Comparison of ENCODE assay signal across 1 cellular context in the genomic region with DNA sequence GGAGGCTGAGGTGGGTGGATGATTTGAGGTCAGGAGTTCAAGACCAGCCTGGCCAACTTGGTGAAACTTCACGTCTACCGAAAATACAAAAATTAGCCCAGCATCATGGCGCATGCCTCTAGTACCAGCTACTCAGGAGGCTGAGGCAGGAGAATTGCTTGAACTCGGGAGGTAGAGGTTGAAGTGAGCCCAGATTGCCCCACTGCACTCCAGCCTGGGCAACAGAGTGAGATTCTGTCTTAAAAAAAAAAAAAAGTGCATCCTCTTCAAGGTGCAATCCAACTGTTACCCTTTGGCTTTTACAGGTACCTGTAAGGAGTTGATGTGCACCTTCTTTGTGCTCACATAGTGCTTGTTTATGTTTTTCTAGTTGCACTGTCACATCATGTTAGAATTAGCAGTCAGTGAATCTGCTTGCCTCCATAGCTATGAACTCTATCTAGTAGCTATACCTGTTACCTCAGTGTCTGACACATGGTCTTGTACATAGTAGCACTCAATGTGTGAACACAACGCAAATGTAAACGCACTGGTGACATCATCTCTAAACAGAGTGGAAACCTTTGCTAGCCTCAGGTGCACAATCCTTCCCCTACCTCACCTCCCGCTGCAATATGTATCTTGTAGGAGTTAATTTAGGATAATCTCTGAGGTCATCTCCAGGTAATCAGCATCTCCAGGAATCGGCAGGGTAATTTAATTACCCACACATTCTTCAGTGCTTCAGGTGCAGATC.
TF ChIP-seq lines count a peak whose summit lies in the region.

No MANE protein-coding gene starts in this region.

TF ChIP-seq in K562, 482 proteins besides CTCF, POLR2A, EP300 and RAD21 (continued from another document and continues in another):
- TF ChIP-seq, protein P1, sequence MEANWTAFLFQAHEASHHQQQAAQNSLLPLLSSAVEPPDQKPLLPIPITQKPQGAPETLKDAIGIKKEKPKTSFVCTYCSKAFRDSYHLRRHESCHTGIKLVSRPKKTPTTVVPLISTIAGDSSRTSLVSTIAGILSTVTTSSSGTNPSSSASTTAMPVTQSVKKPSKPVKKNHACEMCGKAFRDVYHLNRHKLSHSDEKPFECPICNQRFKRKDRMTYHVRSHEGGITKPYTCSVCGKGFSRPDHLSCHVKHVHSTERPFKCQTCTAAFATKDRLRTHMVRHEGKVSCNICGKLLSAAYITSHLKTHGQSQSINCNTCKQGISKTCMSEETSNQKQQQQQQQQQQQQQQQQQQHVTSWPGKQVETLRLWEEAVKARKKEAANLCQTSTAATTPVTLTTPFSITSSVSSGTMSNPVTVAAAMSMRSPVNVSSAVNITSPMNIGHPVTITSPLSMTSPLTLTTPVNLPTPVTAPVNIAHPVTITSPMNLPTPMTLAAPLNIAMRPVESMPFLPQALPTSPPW (CRISPR knock-in tag; IDR thresholded peaks at IDR 0.05), result no peak
- no peak for TF ChIP-seq KAT2B (IDR thresholded peaks at IDR 0.05; ENCODE audit: low read depth, low read length)
- TF ChIP-seq FOXK2 (conservative IDR thresholded peaks at IDR 0.05 in 1 of 2, IDR thresholded peaks at IDR 0.05 in 1 of 2; ENCODE audit: low read depth in 2 of 2), result 0 out of 4 replicates have a peak, but pooled peaks of 1 of the 2 experiments have one; percentile 29
- TF ChIP-seq, protein P2, sequence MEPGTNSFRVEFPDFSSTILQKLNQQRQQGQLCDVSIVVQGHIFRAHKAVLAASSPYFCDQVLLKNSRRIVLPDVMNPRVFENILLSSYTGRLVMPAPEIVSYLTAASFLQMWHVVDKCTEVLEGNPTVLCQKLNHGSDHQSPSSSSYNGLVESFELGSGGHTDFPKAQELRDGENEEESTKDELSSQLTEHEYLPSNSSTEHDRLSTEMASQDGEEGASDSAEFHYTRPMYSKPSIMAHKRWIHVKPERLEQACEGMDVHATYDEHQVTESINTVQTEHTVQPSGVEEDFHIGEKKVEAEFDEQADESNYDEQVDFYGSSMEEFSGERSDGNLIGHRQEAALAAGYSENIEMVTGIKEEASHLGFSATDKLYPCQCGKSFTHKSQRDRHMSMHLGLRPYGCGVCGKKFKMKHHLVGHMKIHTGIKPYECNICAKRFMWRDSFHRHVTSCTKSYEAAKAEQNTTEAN (CRISPR knock-in tag; IDR thresholded peaks at IDR 0.05), result no peak
- TF ChIP-seq MEIS2 (IDR thresholded peaks at IDR 0.05; ENCODE audit: partially characterized antibody), result no peak
- TF ChIP-seq, protein P3, sequence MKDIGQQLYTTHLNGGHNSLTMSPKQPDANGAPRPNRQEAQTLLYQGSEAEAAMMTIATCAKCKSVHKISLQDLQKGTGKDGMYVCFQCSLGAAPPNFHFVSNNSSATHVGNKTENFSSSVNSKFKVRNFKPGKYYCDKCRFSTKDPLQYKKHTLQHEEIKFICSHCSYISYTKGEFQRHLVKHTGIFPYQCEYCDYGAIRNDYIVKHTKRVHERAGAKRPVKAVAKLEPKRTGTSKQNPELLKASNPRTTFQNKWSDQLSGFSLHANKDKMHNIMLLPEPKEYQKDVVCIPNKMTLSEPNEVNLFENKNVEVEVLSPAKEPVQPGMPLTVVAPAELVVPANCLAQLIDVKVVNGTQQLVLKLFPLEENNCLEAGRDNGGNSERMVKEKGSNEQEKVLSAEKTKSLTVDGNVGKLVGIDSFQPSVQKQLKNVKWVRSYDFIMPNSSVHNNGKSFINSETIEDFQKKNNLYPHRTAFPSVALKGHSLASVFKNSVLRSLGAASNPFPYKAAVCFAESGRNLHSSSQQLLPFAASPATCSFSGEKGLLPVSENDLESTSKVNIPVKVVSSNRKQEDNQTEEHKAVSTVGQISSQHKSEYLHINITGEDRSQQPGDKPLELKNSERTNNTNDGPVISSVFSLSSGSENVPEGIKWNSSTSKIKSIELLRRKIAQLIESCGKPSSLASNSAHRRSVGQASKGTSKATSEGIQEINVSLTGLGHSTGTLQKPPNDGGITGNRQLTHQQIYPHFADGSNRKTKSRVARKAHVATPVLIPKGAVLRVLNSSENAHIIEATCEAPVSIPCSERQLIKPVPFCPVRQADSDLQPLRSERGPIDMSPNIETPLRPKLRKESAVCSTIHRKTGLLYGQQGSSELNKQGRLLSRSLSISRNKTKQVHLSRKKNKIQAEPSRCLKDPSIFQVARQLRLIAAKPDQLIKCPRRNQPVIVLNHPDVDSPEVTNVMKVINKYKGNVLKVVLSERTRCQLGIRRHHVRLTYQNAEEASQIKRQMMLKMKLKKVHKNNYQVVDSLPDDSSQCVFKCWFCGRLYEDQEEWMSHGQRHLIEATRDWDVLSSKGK (CRISPR knock-in tag; IDR thresholded peaks at IDR 0.05), result no peak
- TF ChIP-seq, protein P4, sequence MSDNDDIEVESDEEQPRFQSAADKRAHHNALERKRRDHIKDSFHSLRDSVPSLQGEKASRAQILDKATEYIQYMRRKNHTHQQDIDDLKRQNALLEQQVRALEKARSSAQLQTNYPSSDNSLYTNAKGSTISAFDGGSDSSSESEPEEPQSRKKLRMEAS (CRISPR knock-in tag; IDR thresholded peaks at IDR 0.05), result 0 out of 2 replicates have a peak, but pooled peaks have one; percentile 2
- TF ChIP-seq PHF8 (IDR thresholded peaks at IDR 0.05; ENCODE audit: borderline replicate concordance, low read length), result no peak
- no peak for TF ChIP-seq NFRKB (IDR thresholded peaks at IDR 0.05; ENCODE audit: low read depth)
- no peak for TF ChIP-seq RBM15 (IDR thresholded peaks at IDR 0.05; ENCODE audit: insufficient read depth, low read length)
- peak; percentile 51; the same call in 1 of the 2 replicates for TF ChIP-seq JUND (IDR thresholded peaks at IDR 0.05; ENCODE audit: borderline replicate concordance, low read depth, low read length)
- peak; percentile 55; the same call in 1 of the 3 replicates for TF ChIP-seq JUND (tag; IDR thresholded peaks at IDR 0.05; ENCODE audit: borderline replicate concordance, low read depth, low read length)
- TF ChIP-seq, protein P5, sequence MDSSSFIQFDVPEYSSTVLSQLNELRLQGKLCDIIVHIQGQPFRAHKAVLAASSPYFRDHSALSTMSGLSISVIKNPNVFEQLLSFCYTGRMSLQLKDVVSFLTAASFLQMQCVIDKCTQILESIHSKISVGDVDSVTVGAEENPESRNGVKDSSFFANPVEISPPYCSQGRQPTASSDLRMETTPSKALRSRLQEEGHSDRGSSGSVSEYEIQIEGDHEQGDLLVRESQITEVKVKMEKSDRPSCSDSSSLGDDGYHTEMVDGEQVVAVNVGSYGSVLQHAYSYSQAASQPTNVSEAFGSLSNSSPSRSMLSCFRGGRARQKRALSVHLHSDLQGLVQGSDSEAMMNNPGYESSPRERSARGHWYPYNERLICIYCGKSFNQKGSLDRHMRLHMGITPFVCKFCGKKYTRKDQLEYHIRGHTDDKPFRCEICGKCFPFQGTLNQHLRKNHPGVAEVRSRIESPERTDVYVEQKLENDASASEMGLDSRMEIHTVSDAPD (CRISPR knock-in tag; IDR thresholded peaks at IDR 0.05), result no peak
- TF ChIP-seq, protein P6, sequence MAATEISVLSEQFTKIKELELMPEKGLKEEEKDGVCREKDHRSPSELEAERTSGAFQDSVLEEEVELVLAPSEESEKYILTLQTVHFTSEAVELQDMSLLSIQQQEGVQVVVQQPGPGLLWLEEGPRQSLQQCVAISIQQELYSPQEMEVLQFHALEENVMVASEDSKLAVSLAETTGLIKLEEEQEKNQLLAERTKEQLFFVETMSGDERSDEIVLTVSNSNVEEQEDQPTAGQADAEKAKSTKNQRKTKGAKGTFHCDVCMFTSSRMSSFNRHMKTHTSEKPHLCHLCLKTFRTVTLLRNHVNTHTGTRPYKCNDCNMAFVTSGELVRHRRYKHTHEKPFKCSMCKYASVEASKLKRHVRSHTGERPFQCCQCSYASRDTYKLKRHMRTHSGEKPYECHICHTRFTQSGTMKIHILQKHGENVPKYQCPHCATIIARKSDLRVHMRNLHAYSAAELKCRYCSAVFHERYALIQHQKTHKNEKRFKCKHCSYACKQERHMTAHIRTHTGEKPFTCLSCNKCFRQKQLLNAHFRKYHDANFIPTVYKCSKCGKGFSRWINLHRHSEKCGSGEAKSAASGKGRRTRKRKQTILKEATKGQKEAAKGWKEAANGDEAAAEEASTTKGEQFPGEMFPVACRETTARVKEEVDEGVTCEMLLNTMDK (IDR thresholded peaks at IDR 0.05; ENCODE audit: borderline replicate concordance, insufficient read depth, low read depth, low read length, poor library complexity, severe bottlenecking), result no peak
- no peak for TF ChIP-seq CC2D1A (IDR thresholded peaks at IDR 0.05)
- peak; percentile 31; the same call in 1 of the 2 replicates for TF ChIP-seq GATA2 (CRISPR knock-in tag; IDR thresholded peaks at IDR 0.05)
- TF ChIP-seq CHCHD3 (CRISPR knock-in tag; IDR thresholded peaks at IDR 0.05), result no peak
- TF ChIP-seq HNRNPLL (IDR thresholded peaks at IDR 0.05; ENCODE audit: low read depth, low read length, poor library complexity, severe bottlenecking), result no peak
- TF ChIP-seq TOE1 (IDR thresholded peaks at IDR 0.05; ENCODE audit: borderline replicate concordance), result no peak
- TF ChIP-seq TOE1 (CRISPR knock-in tag; IDR thresholded peaks at IDR 0.05; ENCODE audit: borderline replicate concordance, low read depth), result peak; percentile 76; the same call in 1 of the 2 replicates
- no peak for TF ChIP-seq ZBTB7A (IDR thresholded peaks at IDR 0.05; ENCODE audit: borderline replicate concordance, control insufficient read depth, low read depth, low read length)
- TF ChIP-seq, protein P7, sequence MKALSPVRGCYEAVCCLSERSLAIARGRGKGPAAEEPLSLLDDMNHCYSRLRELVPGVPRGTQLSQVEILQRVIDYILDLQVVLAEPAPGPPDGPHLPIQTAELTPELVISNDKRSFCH (CRISPR knock-in tag; IDR thresholded peaks at IDR 0.05), result no peak
- TF ChIP-seq, protein P7 (tag; IDR thresholded peaks at IDR 0.05), result no peak
- TF ChIP-seq ZNF347 (CRISPR knock-in tag; IDR thresholded peaks at IDR 0.05; ENCODE audit: low read depth), result no peak
- 0 out of 2 replicates have a peak, but pooled peaks have one; percentile 26 for TF ChIP-seq CTBP1 (IDR thresholded peaks at IDR 0.05; ENCODE audit: borderline replicate concordance)
- no peak for TF ChIP-seq SMARCA5 (IDR thresholded peaks at IDR 0.05)
- TF ChIP-seq, protein P8, sequence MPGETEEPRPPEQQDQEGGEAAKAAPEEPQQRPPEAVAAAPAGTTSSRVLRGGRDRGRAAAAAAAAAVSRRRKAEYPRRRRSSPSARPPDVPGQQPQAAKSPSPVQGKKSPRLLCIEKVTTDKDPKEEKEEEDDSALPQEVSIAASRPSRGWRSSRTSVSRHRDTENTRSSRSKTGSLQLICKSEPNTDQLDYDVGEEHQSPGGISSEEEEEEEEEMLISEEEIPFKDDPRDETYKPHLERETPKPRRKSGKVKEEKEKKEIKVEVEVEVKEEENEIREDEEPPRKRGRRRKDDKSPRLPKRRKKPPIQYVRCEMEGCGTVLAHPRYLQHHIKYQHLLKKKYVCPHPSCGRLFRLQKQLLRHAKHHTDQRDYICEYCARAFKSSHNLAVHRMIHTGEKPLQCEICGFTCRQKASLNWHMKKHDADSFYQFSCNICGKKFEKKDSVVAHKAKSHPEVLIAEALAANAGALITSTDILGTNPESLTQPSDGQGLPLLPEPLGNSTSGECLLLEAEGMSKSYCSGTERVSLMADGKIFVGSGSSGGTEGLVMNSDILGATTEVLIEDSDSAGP (CRISPR knock-in tag; IDR thresholded peaks at IDR 0.05), result 0 out of 2 replicates have a peak, but pooled peaks have one; percentile 14
- no peak for TF ChIP-seq ZNF175 (CRISPR knock-in tag; IDR thresholded peaks at IDR 0.05; ENCODE audit: low read depth)
- TF ChIP-seq ATF7 (IDR thresholded peaks at IDR 0.05), result peak; percentile 69
- TF ChIP-seq EHMT2 (IDR thresholded peaks at IDR 0.05), result no peak
- no peak for TF ChIP-seq SOX6 (IDR thresholded peaks at IDR 0.05)
- no peak for TF ChIP-seq HOXB6 (CRISPR knock-in tag; IDR thresholded peaks at IDR 0.05; ENCODE audit: borderline replicate concordance)
- TF ChIP-seq, protein P9, sequence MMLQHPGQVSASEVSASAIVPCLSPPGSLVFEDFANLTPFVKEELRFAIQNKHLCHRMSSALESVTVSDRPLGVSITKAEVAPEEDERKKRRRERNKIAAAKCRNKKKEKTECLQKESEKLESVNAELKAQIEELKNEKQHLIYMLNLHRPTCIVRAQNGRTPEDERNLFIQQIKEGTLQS (IDR thresholded peaks at IDR 0.05), result peak; percentile 81
- TF ChIP-seq, protein P9 (CRISPR knock-in tag; conservative IDR thresholded peaks at IDR 0.05), result no peak
- TF ChIP-seq PCBP2 (IDR thresholded peaks at IDR 0.05; ENCODE audit: low read depth, low read length, poor library complexity, severe bottlenecking), result no peak
- no peak for TF ChIP-seq ZFP36 (IDR thresholded peaks at IDR 0.05; ENCODE audit: low read depth, low read length, partially characterized antibody)
- TF ChIP-seq HDGF (IDR thresholded peaks at IDR 0.05), result no peak
- TF ChIP-seq PHB (CRISPR knock-in tag; IDR thresholded peaks at IDR 0.05), result no peak
- TF ChIP-seq, protein P10, sequence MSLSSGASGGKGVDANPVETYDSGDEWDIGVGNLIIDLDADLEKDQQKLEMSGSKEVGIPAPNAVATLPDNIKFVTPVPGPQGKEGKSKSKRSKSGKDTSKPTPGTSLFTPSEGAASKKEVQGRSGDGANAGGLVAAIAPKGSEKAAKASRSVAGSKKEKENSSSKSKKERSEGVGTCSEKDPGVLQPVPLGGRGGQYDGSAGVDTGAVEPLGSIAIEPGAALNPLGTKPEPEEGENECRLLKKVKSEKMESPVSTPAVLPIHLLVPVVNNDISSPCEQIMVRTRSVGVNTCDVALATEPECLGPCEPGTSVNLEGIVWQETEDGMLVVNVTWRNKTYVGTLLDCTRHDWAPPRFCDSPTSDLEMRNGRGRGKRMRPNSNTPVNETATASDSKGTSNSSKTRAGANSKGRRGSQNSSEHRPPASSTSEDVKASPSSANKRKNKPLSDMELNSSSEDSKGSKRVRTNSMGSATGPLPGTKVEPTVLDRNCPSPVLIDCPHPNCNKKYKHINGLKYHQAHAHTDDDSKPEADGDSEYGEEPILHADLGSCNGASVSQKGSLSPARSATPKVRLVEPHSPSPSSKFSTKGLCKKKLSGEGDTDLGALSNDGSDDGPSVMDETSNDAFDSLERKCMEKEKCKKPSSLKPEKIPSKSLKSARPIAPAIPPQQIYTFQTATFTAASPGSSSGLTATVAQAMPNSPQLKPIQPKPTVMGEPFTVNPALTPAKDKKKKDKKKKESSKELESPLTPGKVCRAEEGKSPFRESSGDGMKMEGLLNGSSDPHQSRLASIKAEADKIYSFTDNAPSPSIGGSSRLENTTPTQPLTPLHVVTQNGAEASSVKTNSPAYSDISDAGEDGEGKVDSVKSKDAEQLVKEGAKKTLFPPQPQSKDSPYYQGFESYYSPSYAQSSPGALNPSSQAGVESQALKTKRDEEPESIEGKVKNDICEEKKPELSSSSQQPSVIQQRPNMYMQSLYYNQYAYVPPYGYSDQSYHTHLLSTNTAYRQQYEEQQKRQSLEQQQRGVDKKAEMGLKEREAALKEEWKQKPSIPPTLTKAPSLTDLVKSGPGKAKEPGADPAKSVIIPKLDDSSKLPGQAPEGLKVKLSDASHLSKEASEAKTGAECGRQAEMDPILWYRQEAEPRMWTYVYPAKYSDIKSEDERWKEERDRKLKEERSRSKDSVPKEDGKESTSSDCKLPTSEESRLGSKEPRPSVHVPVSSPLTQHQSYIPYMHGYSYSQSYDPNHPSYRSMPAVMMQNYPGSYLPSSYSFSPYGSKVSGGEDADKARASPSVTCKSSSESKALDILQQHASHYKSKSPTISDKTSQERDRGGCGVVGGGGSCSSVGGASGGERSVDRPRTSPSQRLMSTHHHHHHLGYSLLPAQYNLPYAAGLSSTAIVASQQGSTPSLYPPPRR (CRISPR knock-in tag; IDR thresholded peaks at IDR 0.05; ENCODE audit: borderline replicate concordance), result peak; percentile 55; the same call in 1 of the 2 replicates
